Comparison of ENCODE assay signal across 24 cellular contexts in the genomic region with DNA sequence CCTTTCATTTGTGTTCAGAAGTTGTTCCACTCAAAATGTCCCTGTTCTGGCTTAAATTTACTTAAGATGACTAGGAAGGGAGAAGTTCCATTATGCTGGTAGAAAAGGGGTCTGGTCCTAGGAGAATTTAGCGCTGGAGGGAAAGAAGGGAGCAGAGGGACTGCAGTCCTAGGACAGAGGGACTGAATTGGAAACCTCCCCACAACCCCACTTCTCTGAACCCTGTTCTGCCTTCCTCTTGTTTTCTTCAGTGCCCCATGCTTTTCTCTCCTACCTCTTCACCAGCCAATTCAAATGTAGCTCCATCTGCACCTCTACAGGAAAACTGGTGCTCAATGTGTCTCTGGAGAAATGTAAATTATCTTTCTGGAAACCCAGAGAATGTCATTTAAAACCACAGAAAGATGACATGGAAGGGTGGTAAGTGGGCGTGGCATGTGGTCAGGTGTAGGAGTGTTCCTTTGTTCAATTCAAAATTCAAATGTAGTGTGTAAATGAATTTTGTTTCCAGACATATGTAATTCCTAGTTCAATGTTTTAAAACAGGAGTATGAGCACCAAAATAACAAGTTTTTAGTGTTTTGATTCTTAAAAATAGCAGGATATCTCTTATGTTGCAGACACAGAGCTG. TPM values are rescaled to one million over a fixed set of nuclear protein-coding genes. Genes with fewer than 3 reads are reported as not detected.
DNase-seq lines count a peak whose midpoint lies in the region; ATAC-seq and TF ChIP-seq lines count a peak whose summit lies in the region.
"Had no signal": no experiment of that assay in that cellular context is flagged by ENCODE, and none has a peak within 500 bp of the region (broad histone marks: within the 10 kb centered on the region; RNA-seq: fewer than 3 reads in every experiment).

No MANE protein-coding gene starts in this region.

- H3K79me2 ChIP-seq in PC-3 (ENCODE audit: low read length), result no peaks in the 10 kb centered on the region
- H3K79me2 ChIP-seq: hepatocyte had no signal

- peak overlapping the region in 1 of 2 experiments; percentile 42 for H2BK12ac ChIP-seq in mesenchymal stem cell (ENCODE audit: low read length in 2 of 2)

- H3K9me3 ChIP-seq in BLaER1, result no peaks in the 10 kb centered on the region
- no peaks in the 10 kb centered on the region for H3K9me3 ChIP-seq in PC-3 (ENCODE audit: low read length)
- H3K9me3 ChIP-seq in mesenchymal stem cell (ENCODE audit: control insufficient read depth, low read length), result no peaks in the 10 kb centered on the region
- H3K9me3 ChIP-seq: mucosa of descending colon, psoas muscle, testis had no signal

- H3K9me3 Mint-ChIP-seq in activated CD4-positive, alpha-beta T cell treated with anti-CD3 and anti-CD28 coated beads for 36 hours (ENCODE audit: low read depth), result no peaks in the 10 kb centered on the region
- H3K9me3 Mint-ChIP-seq: activated naive CD4-positive, alpha-beta T cell treated with anti-CD3 and anti-CD28 coated beads, Interleukin-2, amount 50 U/mL, for 24 hours had no signal

- peak overlapping the region; percentile 9 for H2BK5ac ChIP-seq in mesenchymal stem cell (ENCODE audit: low read depth, low read length, poor library complexity, severe bottlenecking)

- H3K36me3 Mint-ChIP-seq in activated CD4-positive, alpha-beta T cell treated with anti-CD3 and anti-CD28 coated beads for 36 hours (ENCODE audit: low read depth), result no peaks in the 10 kb centered on the region
- H3K36me3 Mint-ChIP-seq: activated naive CD4-positive, alpha-beta T cell treated with anti-CD3 and anti-CD28 coated beads, Interleukin-2, amount 50 U/mL, for 24 hours; CD4-positive, CD25-positive, alpha-beta regulatory T cell had no signal

- H3K14ac ChIP-seq in mesenchymal stem cell (ENCODE audit: low read length in 2 of 2), result no peak overlapping the region

- H3K4me1 ChIP-seq in BLaER1, result peaks cover 12% of the 10 kb centered on the region
- peaks cover 33% of the 10 kb centered on the region for H3K4me1 ChIP-seq in PC-3 (ENCODE audit: insufficient read depth, low read length)
- H3K4me1 ChIP-seq in mesenchymal stem cell (ENCODE audit: control insufficient read depth, insufficient read depth, low read depth, low read length), result no peaks in the 10 kb centered on the region

- H3K27ac ChIP-seq in BLaER1 (no peak overlapping the region), PC-3 (ENCODE audit: low read length) (no peak overlapping the region), mesenchymal stem cell (ENCODE audit: low read length, poor library complexity, severe bottlenecking) (no peak overlapping the region), brain microvascular endothelial cell (no peak overlapping the region)
- H3K27ac ChIP-seq: hepatocyte, psoas muscle, skin epidermis, testis had no signal

- H2AK5ac ChIP-seq in mesenchymal stem cell (ENCODE audit: low read length, severe bottlenecking), result peak overlapping the region; percentile 57

- H3K4ac ChIP-seq in mesenchymal stem cell (ENCODE audit: low read depth in 1 of 2, low read length in 2 of 2), result no peak overlapping the region

- H3K27ac Mint-ChIP-seq in activated CD4-positive, alpha-beta T cell treated with anti-CD3 and anti-CD28 coated beads for 36 hours, result peak overlapping the region; percentile 59
- H3K27ac Mint-ChIP-seq: activated naive CD4-positive, alpha-beta T cell treated with anti-CD3 and anti-CD28 coated beads, Interleukin-2, amount 50 U/mL, for 24 hours; CD4-positive, CD25-positive, alpha-beta regulatory T cell had no signal

- H2AFZ ChIP-seq in PC-3 (ENCODE audit: low read length) (no peak overlapping the region), mesenchymal stem cell (ENCODE audit: low read depth, low read length) (no peak overlapping the region)
- H2AFZ ChIP-seq: hepatocyte had no signal

- CTCF ChIA-PET in activated CD4-positive, alpha-beta T cell treated with anti-CD3 and anti-CD28 coated beads for 36 hours (lab: Charles Lee), result interaction anchor here (0.6 to 2.0 kb wide), 2 partner anchors 10 to 329 kb away, joined by 3 to 6 read pairs; no protein-coding TSS in a partner anchor
- CTCF ChIA-PET in PC-3 (lab: Charles Lee), result interaction anchor here (0.6 kb wide), 2 partner anchors 74 to 1017 kb away, joined by 3 to 4 read pairs; no protein-coding TSS in a partner anchor

- intact Hi-C loops in activated CD4-positive, alpha-beta T cell treated with anti-CD3 and anti-CD28 coated beads for 36 hours (cut with DNase I, micrococcal nuclease), result loop anchor here (5.0 to 10.0 kb wide), 2 partner anchors 314 to 863 kb away; no protein-coding TSS in a partner anchor
- intact Hi-C loops in PC-3 (cut with micrococcal nuclease), result no loop called here

- peaks cover 32% of the 10 kb centered on the region for H3K4me1 Mint-ChIP-seq in activated CD4-positive, alpha-beta T cell treated with anti-CD3 and anti-CD28 coated beads for 36 hours

- POLR2A ChIA-PET in activated CD4-positive, alpha-beta T cell treated with anti-CD3 and anti-CD28 coated beads for 36 hours (lab: Charles Lee), result no interaction called here
- POLR2A ChIA-PET in PC-3 (lab: Charles Lee; ENCODE audit: unreplicated experiment), result interaction anchor here (0.6 kb wide), 2 partner anchors 24 to 365 kb away, joined by 3 to 4 read pairs; no protein-coding TSS in a partner anchor

- WGBS in mesenchymal stem cell, result 92% methylated on average over 1 of the region's 2 CpGs

- H3K18ac ChIP-seq in mesenchymal stem cell (ENCODE audit: low read depth in 1 of 2, low read length in 2 of 2), result peak overlapping the region in 1 of 2 experiments; percentile 57

- H3K4me3 Mint-ChIP-seq in activated CD4-positive, alpha-beta T cell treated with anti-CD3 and anti-CD28 coated beads for 36 hours, result no peak overlapping the region
- H3K4me3 Mint-ChIP-seq: activated naive CD4-positive, alpha-beta T cell treated with anti-CD3 and anti-CD28 coated beads, Interleukin-2, amount 50 U/mL, for 24 hours; CD4-positive, CD25-positive, alpha-beta regulatory T cell had no signal

- peak; percentile 44 for ATAC-seq in activated CD4-positive, alpha-beta T cell treated with anti-CD3 and anti-CD28 coated beads for 36 hours
- no peak for ATAC-seq in PC-3
- ATAC-seq: mucosa of descending colon, psoas muscle had no signal

- peak overlapping the region; percentile 45 for H3K4me2 ChIP-seq in BLaER1
- H3K4me2 ChIP-seq in PC-3 (ENCODE audit: low read length), result no peak overlapping the region
- H3K4me2 ChIP-seq in mesenchymal stem cell (ENCODE audit: low read length, poor library complexity, severe bottlenecking), result no peak overlapping the region
- H3K4me2 ChIP-seq: hepatocyte had no signal

- H2BK15ac ChIP-seq in mesenchymal stem cell (ENCODE audit: low read depth, poor library complexity, severe bottlenecking), result no peak overlapping the region

- H2BK120ac ChIP-seq in mesenchymal stem cell (ENCODE audit: low read depth, low read length), result no peak overlapping the region

- peaks cover 14% of the 10 kb centered on the region for H3K27me3 Mint-ChIP-seq in activated CD4-positive, alpha-beta T cell treated with anti-CD3 and anti-CD28 coated beads for 36 hours

- H3K4me3 ChIP-seq in BLaER1 (no peak overlapping the region), PC-3 (ENCODE audit: low read length) (no peak overlapping the region), mesenchymal stem cell (ENCODE audit: insufficient read depth in 1 of 2, low read depth in 1 of 2, low read length in 2 of 2) (no peak overlapping the region), brain microvascular endothelial cell (ENCODE audit: low read depth, low read length) (no peak overlapping the region)
- H3K4me3 ChIP-seq: hepatocyte, mucosa of descending colon, psoas muscle, skin epidermis, testis had no signal

- no peaks in the 10 kb centered on the region for H3K27me3 ChIP-seq in BLaER1
- no peaks in the 10 kb centered on the region for H3K27me3 ChIP-seq in PC-3 (ENCODE audit: low read length)
- peaks cover 0 to 5% of the 10 kb centered on the region in 2 experiments for H3K27me3 ChIP-seq in mesenchymal stem cell (ENCODE audit: control insufficient read depth in 1 of 2, insufficient read depth in 1 of 2, low read length in 2 of 2)
- no peaks in the 10 kb centered on the region for H3K27me3 ChIP-seq in brain microvascular endothelial cell (replicated peaks)
- H3K27me3 ChIP-seq: hepatocyte, testis had no signal

- H3F3A ChIP-seq in PC-3 (ENCODE audit: low read length, unreplicated experiment), result peaks cover 4% of the 10 kb centered on the region

- in situ Hi-C loops in brain microvascular endothelial cell (cut with HindIII; ENCODE audit: low pct_ligation_motif_present, low sequenced_read_pairs), result no loop called here

- peak; percentile 62 for DNase-seq in activated CD4-positive, alpha-beta T cell treated with anti-CD3 and anti-CD28 coated beads for 36 hours
- no peak for DNase-seq in activated CD4-positive, alpha-beta T cell treated with anti-CD3 and anti-CD28 coated beads for 1 hour
- peak; percentile 48 for DNase-seq in PC-3
- no peak for DNase-seq in mesenchymal stem cell
- DNase-seq in DMS114 treated with DMSO at 0.1 percent for 48 hours (lab: John Stamatoyannopoulos, UW; ENCODE audit: unreplicated experiment), result no peak
- DNase-seq in brain microvascular endothelial cell, result no peak
- no peak for DNase-seq in NCI-H2196 treated with DMSO at 0.1 percent for 48 hours (lab: John Stamatoyannopoulos, UW; ENCODE audit: unreplicated experiment)
- DNase-seq: activated CD4-positive, CD25-positive, alpha-beta regulatory T cell; activated CD8-positive, alpha-beta memory T cell treated with anti-CD3 and anti-CD28 coated beads, Interleukin-2, amount 50 U/mL, for 48 hours; CD4-positive, CD25-positive, alpha-beta regulatory T cell; cerebellar nuclear complex; foreskin fibroblast; GDM1; MM.1S; mucosa of descending colon; NCI-H1694; NCI-H446 treated with DMSO at 0.1 percent for 48 hours; NK-92 treated with Interleukin-12 subunit alpha and Interleukin-12 subunit beta, amount 100 ng/mL, for 24 hours; psoas muscle; testis had no signal

- no peaks in the 10 kb centered on the region for H3K36me3 ChIP-seq in BLaER1
- H3K36me3 ChIP-seq in PC-3 (ENCODE audit: low read depth, low read length), result no peaks in the 10 kb centered on the region
- no peaks in the 10 kb centered on the region for H3K36me3 ChIP-seq in mesenchymal stem cell (ENCODE audit: control insufficient read depth in 1 of 2, insufficient read depth in 2 of 2, low read depth in 1 of 2, low read length in 2 of 2)
- H3K36me3 ChIP-seq in brain microvascular endothelial cell (replicated peaks), result no peaks in the 10 kb centered on the region

- no peak overlapping the region for H3K9ac ChIP-seq in BLaER1
- no peak overlapping the region for H3K9ac ChIP-seq in PC-3 (ENCODE audit: low read length)
- no peak overlapping the region for H3K9ac ChIP-seq in mesenchymal stem cell (ENCODE audit: low read length)

- BruUV-seq in PC-3 (replicated peaks; lab: Mats Ljungman, UMichigan), result no TSS peak

- peaks cover 3% of the 10 kb centered on the region for H3K79me1 ChIP-seq in mesenchymal stem cell (replicated peaks; ENCODE audit: low read length, poor library complexity, severe bottlenecking)

- peak overlapping the region; percentile 5 for H4K8ac ChIP-seq in mesenchymal stem cell (ENCODE audit: low read length)

- H4K20me1 ChIP-seq in BLaER1, result no peaks in the 10 kb centered on the region
- no peaks in the 10 kb centered on the region for H4K20me1 ChIP-seq in PC-3 (ENCODE audit: low read length)

- TF ChIP-seq CTCF in PC-3 (conservative IDR thresholded peaks at IDR 0.05; ENCODE audit: low read depth, low read length), result no peak
- TF ChIP-seq CTCF in brain microvascular endothelial cell (IDR thresholded peaks at IDR 0.05; ENCODE audit: low read depth, low read length, missing control alignments), result no peak

- no peak overlapping the region for H4K91ac ChIP-seq in mesenchymal stem cell (ENCODE audit: low read length)

- H3K23ac ChIP-seq in mesenchymal stem cell (ENCODE audit: low read length in 2 of 2), result no peak overlapping the region

- H3K9me2 ChIP-seq in PC-3 (replicated peaks; ENCODE audit: low read length), result 0 out of 2 replicates have a peak, but pooled peaks cover 5% of the 10 kb centered on the region

RNA-seq across cellular contexts. Expression of gene RHOBTB1, which starts 24.0 kb away (rescaled TPM):
- total RNA-seq in activated CD4-positive, alpha-beta T cell treated with anti-CD3 and anti-CD28 coated beads for 36 hours, result under 1 TPM; 0.04 to 0.21 TPM
- 6.7 and 7.0 TPM in 2 replicates for total RNA-seq in PC-3 (2014; rRNA removed)
- 60.2 TPM for polyA plus RNA-seq in mesenchymal stem cell (2013, experiment 1 of 2)
- 60.6 TPM for polyA plus RNA-seq in mesenchymal stem cell (2013, experiment 2 of 2)
- polyA plus RNA-seq: CD4-positive, CD25-positive, alpha-beta regulatory T cell had no signal

Comparison
In these comparisons a context has a peak if more than half of its experiments do, and no peak if none do; other contexts are left out.
1. DNase-seq: peak in activated CD4-positive, alpha-beta T cell treated with anti-CD3 and anti-CD28 coated beads for 36 hours (single experiment) and PC-3 (single experiment); none in activated CD4-positive, alpha-beta T cell treated with anti-CD3 and anti-CD28 coated beads for 1 hour (single experiment), mesenchymal stem cell (single experiment), DMS114 treated with DMSO at 0.1 percent for 48 hours (single experiment), brain microvascular endothelial cell (single experiment) and NCI-H2196 treated with DMSO at 0.1 percent for 48 hours (single experiment).